ENCODE assay signal across 8 cellular contexts in genomic region chr9:122827759-122828090, GRCh38. TPM values are rescaled to one million over a fixed set of nuclear protein-coding genes. Genes with fewer than 3 reads are reported as not detected.
DNase-seq lines count a peak whose midpoint lies in the region; ATAC-seq, FAIRE-seq and TF ChIP-seq lines count a peak whose summit lies in the region.

No MANE protein-coding gene starts in this region.

- H3K27ac Mint-ChIP-seq in activated CD8-positive, alpha-beta T cell treated with anti-CD3 and anti-CD28 coated beads for 36 hours = peak overlapping the region; percentile 95

- FAIRE-seq in D721Med (lab: Jason Lieb, UNC) = no peak

- H3K4me1 ChIP-seq in ACC112 (ENCODE audit: control insufficient read depth, insufficient read depth, low read length, unreplicated experiment) = peaks cover 9% of the 10 kb centered on the region

- intact Hi-C loops in activated CD8-positive, alpha-beta T cell treated with anti-CD3 and anti-CD28 coated beads for 36 hours (cut with micrococcal nuclease) = no loop called here
- intact Hi-C loops in left cardiac atrium (cut with DNase I) = no loop called here
- intact Hi-C loops in sciatic nerve (cut with DNase I) = no loop called here

- peaks cover 30% of the 10 kb centered on the region for H3K4me1 Mint-ChIP-seq in activated CD8-positive, alpha-beta T cell treated with anti-CD3 and anti-CD28 coated beads for 36 hours (ENCODE audit: low read depth)

- no peak for TF ChIP-seq CTCF in activated CD8-positive, alpha-beta T cell treated with anti-CD3 and anti-CD28 coated beads for 36 hours (IDR thresholded peaks at IDR 0.05)
- TF ChIP-seq CTCF in D721Med (IDR thresholded peaks at IDR 0.05; ENCODE audit: insufficient read depth, missing control alignments) = no peak

- H3K36me3 ChIP-seq in ACC112 (ENCODE audit: insufficient read depth, low read length) = no peaks in the 10 kb centered on the region; the same call in 1 of the 2 replicates

- H3K4me3 ChIP-seq in ACC112 (ENCODE audit: low read depth, low read length) = peak overlapping the region; percentile 94

- CTCF ChIA-PET in activated CD8-positive, alpha-beta T cell treated with anti-CD3 and anti-CD28 coated beads for 36 hours (lab: Charles Lee) = interaction anchor here (0.9 to 1.8 kb wide), 4 partner anchors 11 to 477 kb away, joined by 3 to 7 read pairs (median 4); no protein-coding TSS in a partner anchor

- H3K36me3 Mint-ChIP-seq in activated CD8-positive, alpha-beta T cell treated with anti-CD3 and anti-CD28 coated beads for 36 hours (ENCODE audit: low read depth) = peaks cover 5% of the 10 kb centered on the region

- ATAC-seq in GM19035 (IDR thresholded peaks at IDR 0.05; ENCODE audit: unreplicated experiment) = peak; percentile 18
- peak; percentile 10 for ATAC-seq in HG03280 (IDR thresholded peaks at IDR 0.05; ENCODE audit: unreplicated experiment)
- ATAC-seq in activated CD8-positive, alpha-beta T cell treated with anti-CD3 and anti-CD28 coated beads for 36 hours = peak; percentile 3
- ATAC-seq in left cardiac atrium = peak; percentile 13 to 23
- ATAC-seq in sciatic nerve = peak; percentile 31

- peak overlapping the region; percentile 81 for H3K27ac ChIP-seq in ACC112 (ENCODE audit: low read depth, low read length)

- H3K9me3 Mint-ChIP-seq in activated CD8-positive, alpha-beta T cell treated with anti-CD3 and anti-CD28 coated beads for 36 hours = no peaks in the 10 kb centered on the region

- peak overlapping the region; percentile 87 for H2AFZ ChIP-seq in ACC112 (ENCODE audit: low read length, unreplicated experiment)

- H3K79me2 ChIP-seq in ACC112 (ENCODE audit: control insufficient read depth, insufficient read depth, low read length, unreplicated experiment) = peaks cover 28% of the 10 kb centered on the region

- peak overlapping the region; percentile 93 for H3K4me3 Mint-ChIP-seq in activated CD8-positive, alpha-beta T cell treated with anti-CD3 and anti-CD28 coated beads for 36 hours

- no peak for DNase-seq in activated CD8-positive, alpha-beta T cell treated with anti-CD3 and anti-CD28 coated beads for 36 hours
- no peak for DNase-seq in left cardiac atrium
- DNase-seq in sciatic nerve (ENCODE audit: low spot score) = no peak
- no peak for DNase-seq in D721Med (ENCODE audit: insufficient read length, low spot score)
- DNase-seq in HUDEP-2 (lab: John Stamatoyannopoulos, UW; ENCODE audit: unreplicated experiment in 76 of 76) = no peak

- no peaks in the 10 kb centered on the region for H3K27me3 ChIP-seq in ACC112 (ENCODE audit: insufficient read depth, low read length)

- POLR2A ChIA-PET in activated CD8-positive, alpha-beta T cell treated with anti-CD3 and anti-CD28 coated beads for 36 hours (lab: Charles Lee) = interaction anchor here (0.9 to 2.2 kb wide), 2 partner anchors 9 to 11 kb away, joined by 3 to 6 read pairs; no protein-coding TSS in a partner anchor

- H3K27me3 Mint-ChIP-seq in activated CD8-positive, alpha-beta T cell treated with anti-CD3 and anti-CD28 coated beads for 36 hours = no peaks in the 10 kb centered on the region

RNA-seq across cellular contexts. Expression of gene PDCL, which starts 0.7 kb away (rescaled TPM):
- 10 to 100 TPM; 16.1 to 16.5 TPM for total RNA-seq in activated CD8-positive, alpha-beta T cell treated with anti-CD3 and anti-CD28 coated beads for 36 hours
- total RNA-seq in left cardiac atrium = 10 to 100 TPM in 1 of 2 donors, 1 to 10 TPM in 1; 9.2 to 11.9 TPM
- total RNA-seq in sciatic nerve = 21.9 TPM

RNA-seq across cellular contexts. Expression of gene OR1K1, which starts 27.8 kb away (rescaled TPM):
- not detected for total RNA-seq in activated CD8-positive, alpha-beta T cell treated with anti-CD3 and anti-CD28 coated beads for 36 hours
- total RNA-seq in left cardiac atrium (not detected), sciatic nerve (not detected)

RNA-seq across cellular contexts. Expression of gene OR5C1, which starts 39.0 kb away (rescaled TPM):
- not detected for total RNA-seq in activated CD8-positive, alpha-beta T cell treated with anti-CD3 and anti-CD28 coated beads for 36 hours
- total RNA-seq in left cardiac atrium (not detected), sciatic nerve (not detected)
